ENCODE assay signal across 6 cellular contexts in genomic region chr16:75491876-75492275, GRCh38.
A peak's percentile ranks its signal among the peaks of the same experiment; 100 is the strongest.
DNase-seq lines count a peak whose midpoint lies in the region; ATAC-seq, FAIRE-seq and TF ChIP-seq lines count a peak whose summit lies in the region.

No MANE protein-coding gene starts in this region.

- in situ Hi-C loops in T47D (cut with HindIII; ENCODE audit: low pct_unique_long_range_greater_than_20kb, low sequenced_read_pairs), result no loop called here

- FAIRE-seq in D721Med (lab: Jason Lieb, UNC), result no peak

- TF ChIP-seq CTCF in LNCaP clone FGC (IDR thresholded peaks at IDR 0.05; ENCODE audit: control insufficient read depth, extremely low read depth, insufficient read depth) (peak; percentile 49), D721Med (IDR thresholded peaks at IDR 0.05; ENCODE audit: insufficient read depth, missing control alignments) (no peak)

- ATAC-seq in HG03280 (IDR thresholded peaks at IDR 0.05; ENCODE audit: unreplicated experiment), result no peak

- no peak overlapping the region for H3K4me3 ChIP-seq in LNCaP clone FGC (ENCODE audit: low read depth, low read length)

- DNase-seq in Ammon's horn (ENCODE audit: low spot score) (peak; percentile 89), LNCaP clone FGC (ENCODE audit: low read depth) (peak; percentile 79), T47D (ENCODE audit: low read depth in 1 of 2, low spot score in 1 of 2) (peak; percentile 27 to 76), D721Med (ENCODE audit: insufficient read length, low spot score) (no peak), GM03348 (ENCODE audit: low spot score) (no peak)

Comparison
In these comparisons a context has a peak if more than half of its experiments do, and no peak if none do; other contexts are left out.
1. DNase-seq: peak in Ammon's horn (single experiment), LNCaP clone FGC (single experiment) and T47D (2 of 2); none in D721Med (single experiment) and GM03348 (single experiment).